22 cellular contexts compared by ENCODE assay signal in the genomic region with DNA sequence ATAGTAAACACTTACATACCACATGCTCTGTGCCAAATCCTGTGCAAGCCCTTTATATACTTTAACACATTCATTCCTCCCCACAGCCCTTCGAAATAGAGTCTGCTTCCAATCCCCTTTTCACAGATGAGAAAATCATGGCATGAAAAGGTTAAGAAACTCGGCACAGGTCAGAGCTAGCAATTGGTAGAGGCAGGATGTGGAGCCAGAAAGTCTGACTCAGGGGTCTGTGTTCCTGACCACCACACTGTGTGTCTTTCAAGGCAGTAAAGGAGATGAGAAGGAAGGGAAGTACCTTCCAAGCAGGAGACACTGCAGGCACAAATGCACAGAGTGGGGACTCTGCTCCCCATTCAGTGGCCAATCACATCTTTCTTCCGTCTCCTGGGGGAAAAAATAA.
"Had no signal": no experiment of that assay in that cellular context is flagged by ENCODE, and none has a peak within 500 bp of the region (broad histone marks: within the 10 kb centered on the region; RNA-seq: fewer than 3 reads in every experiment).

No MANE protein-coding gene starts in this region.

- H3K4me3 Mint-ChIP-seq: activated CD4-positive, alpha-beta T cell treated with anti-CD3 and anti-CD28 coated beads, Interleukin-2, amount 10 ng/mL, durations not matched to agents 7 days and 5 days; activated CD8-positive, alpha-beta memory T cell treated with anti-CD3 and anti-CD28 coated beads, Interleukin-2, amount 10 ng/mL, durations not matched to agents 7 days and 5 days; activated CD8-positive, alpha-beta T cell treated with anti-CD3 and anti-CD28 coated beads for 36 hours; activated naive CD4-positive, alpha-beta T cell treated with anti-CD3 and anti-CD28 coated beads, Interleukin-2, amount 50 U/mL, for 24 hours; dendritic cell treated with granulocyte-macrophage colony-stimulating factor and Interleukin-4, amounts not matched to agents 40 ng/mL and 50 ng/mL, for 4 days; naive thymus-derived CD4-positive, alpha-beta T cell; T-helper 17 cell had no signal

- H3K27ac Mint-ChIP-seq: activated CD4-positive, alpha-beta T cell treated with anti-CD3 and anti-CD28 coated beads, Interleukin-2, amount 10 ng/mL, durations not matched to agents 7 days and 5 days; activated CD8-positive, alpha-beta memory T cell treated with anti-CD3 and anti-CD28 coated beads, Interleukin-2, amount 10 ng/mL, durations not matched to agents 7 days and 5 days; activated CD8-positive, alpha-beta T cell treated with anti-CD3 and anti-CD28 coated beads for 36 hours; activated naive CD4-positive, alpha-beta T cell treated with anti-CD3 and anti-CD28 coated beads, Interleukin-2, amount 50 U/mL, for 24 hours; dendritic cell treated with granulocyte-macrophage colony-stimulating factor and Interleukin-4, amounts not matched to agents 40 ng/mL and 50 ng/mL, for 4 days; naive thymus-derived CD4-positive, alpha-beta T cell; T-helper 17 cell had no signal

- DNase-seq: activated CD4-positive, alpha-beta T cell treated with anti-CD3 and anti-CD28 coated beads, Interleukin-2, amount 10 ng/mL, durations not matched to agents 7 days and 5 days; activated CD8-positive, alpha-beta memory T cell treated with anti-CD3 and anti-CD28 coated beads, Interleukin-2, amount 10 ng/mL, durations not matched to agents 7 days and 5 days; activated CD8-positive, alpha-beta T cell treated with anti-CD3 and anti-CD28 coated beads for 36 hours; activated gamma-delta T cell treated with Interleukin-2 at 50 U/mL for 16 hours; anterior cingulate cortex; brain microvascular endothelial cell; caudate nucleus; effector CD4-positive, alpha-beta T cell; lower lobe of right lung; naive thymus-derived CD4-positive, alpha-beta T cell; spleen; stimulated activated CD4-positive, alpha-beta T cell treated with anti-CD3 and anti-CD28 coated beads, Interleukin-4, amount 100 ng/mL, for 1 hour; stimulated activated naive CD4-positive, alpha-beta T cell; T-helper 17 cell; testis; trophoblast cell; uterus had no signal

- H3K9me3 Mint-ChIP-seq: activated CD4-positive, alpha-beta T cell treated with anti-CD3 and anti-CD28 coated beads, Interleukin-2, amount 10 ng/mL, durations not matched to agents 7 days and 5 days; activated CD8-positive, alpha-beta T cell treated with anti-CD3 and anti-CD28 coated beads for 36 hours; activated naive CD4-positive, alpha-beta T cell treated with anti-CD3 and anti-CD28 coated beads, Interleukin-2, amount 50 U/mL, for 24 hours; dendritic cell treated with granulocyte-macrophage colony-stimulating factor and Interleukin-4, amounts not matched to agents 40 ng/mL and 50 ng/mL, for 4 days; naive thymus-derived CD4-positive, alpha-beta T cell had no signal

- H3K4me1 Mint-ChIP-seq: activated CD4-positive, alpha-beta T cell treated with anti-CD3 and anti-CD28 coated beads, Interleukin-2, amount 10 ng/mL, durations not matched to agents 7 days and 5 days; activated CD8-positive, alpha-beta memory T cell treated with anti-CD3 and anti-CD28 coated beads, Interleukin-2, amount 10 ng/mL, durations not matched to agents 7 days and 5 days; activated naive CD4-positive, alpha-beta T cell treated with anti-CD3 and anti-CD28 coated beads, Interleukin-2, amount 50 U/mL, for 24 hours; naive thymus-derived CD4-positive, alpha-beta T cell; T-helper 17 cell had no signal

- H3K27ac ChIP-seq: brain microvascular endothelial cell, lower lobe of right lung, prostate gland, spleen, testis, uterus had no signal

- H3K4me1 ChIP-seq: lower lobe of right lung, prostate gland, spleen, testis, uterus had no signal

- ATAC-seq: activated CD4-positive, CD25-positive, alpha-beta regulatory T cell treated with anti-CD3 and anti-CD28 coated beads, Interleukin-2, amount 50 U/mL, for 24 hours; activated CD8-positive, alpha-beta memory T cell treated with anti-CD3 and anti-CD28 coated beads, Interleukin-2, amount 10 ng/mL, durations not matched to agents 7 days and 5 days; activated CD8-positive, alpha-beta T cell treated with anti-CD3 and anti-CD28 coated beads for 36 hours; esophagus mucosa; lower lobe of right lung; naive thymus-derived CD4-positive, alpha-beta T cell; T-helper 17 cell had no signal

- H3K27me3 ChIP-seq: brain microvascular endothelial cell, testis, uterus had no signal

- H3K9me3 ChIP-seq: lower lobe of right lung, prostate gland, spleen, testis, uterus had no signal

- H3K4me3 ChIP-seq: lower lobe of right lung, prostate gland, spleen, testis, uterus had no signal

- H3K36me3 ChIP-seq: brain microvascular endothelial cell, lower lobe of right lung, prostate gland, spleen, uterus had no signal

- H3K36me3 Mint-ChIP-seq: activated CD8-positive, alpha-beta memory T cell treated with anti-CD3 and anti-CD28 coated beads, Interleukin-2, amount 10 ng/mL, durations not matched to agents 7 days and 5 days; activated naive CD4-positive, alpha-beta T cell treated with anti-CD3 and anti-CD28 coated beads, Interleukin-2, amount 50 U/mL, for 24 hours; naive thymus-derived CD4-positive, alpha-beta T cell had no signal
